1 cellular context compared by ENCODE assay signal in genomic region chr6:28266962-28267694, GRCh38.
TF ChIP-seq lines count a peak whose summit lies in the region.

ZSCAN26 (plus strand) TSS chr6:28267143; CDS start chr6:28271920, 4,777 bp downstream.

TF ChIP-seq in K562, 482 proteins besides CTCF, POLR2A, EP300 and RAD21 (continued from another document and continues in another):
- TF ChIP-seq POLR3A (IDR thresholded peaks at IDR 0.05; ENCODE audit: borderline replicate concordance, extremely low read depth, insufficient read depth, insufficient read length), result no peak
- TF ChIP-seq, protein P1, sequence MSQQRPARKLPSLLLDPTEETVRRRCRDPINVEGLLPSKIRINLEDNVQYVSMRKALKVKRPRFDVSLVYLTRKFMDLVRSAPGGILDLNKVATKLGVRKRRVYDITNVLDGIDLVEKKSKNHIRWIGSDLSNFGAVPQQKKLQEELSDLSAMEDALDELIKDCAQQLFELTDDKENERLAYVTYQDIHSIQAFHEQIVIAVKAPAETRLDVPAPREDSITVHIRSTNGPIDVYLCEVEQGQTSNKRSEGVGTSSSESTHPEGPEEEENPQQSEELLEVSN (IDR thresholded peaks at IDR 0.05; ENCODE audit: borderline replicate concordance in 1 of 2, extremely low read depth in 1 of 2, insufficient read depth in 1 of 2, insufficient read length in 1 of 2, low read depth in 1 of 2, low read length in 1 of 2, poor library complexity in 1 of 2, severe bottlenecking in 1 of 2), result peak in 1 of 2 experiments; percentile 65
- TF ChIP-seq RAD51 (IDR thresholded peaks at IDR 0.05; ENCODE audit: borderline replicate concordance, low read depth), result no peak
- peak; percentile 3 for TF ChIP-seq MEIS2 (IDR thresholded peaks at IDR 0.05; ENCODE audit: partially characterized antibody)
- TF ChIP-seq ZBTB43 (CRISPR knock-in tag; IDR thresholded peaks at IDR 0.05), result no peak
- TF ChIP-seq COPS2 (conservative IDR thresholded peaks at IDR 0.05), result no peak
- no peak for TF ChIP-seq TAF15 (IDR thresholded peaks at IDR 0.05; ENCODE audit: low read depth, low read length)
- TF ChIP-seq ZNF589 (CRISPR knock-in tag; IDR thresholded peaks at IDR 0.05; ENCODE audit: low read depth), result no peak; the same call in 1 of the 2 replicates
- TF ChIP-seq MEF2A (IDR thresholded peaks at IDR 0.05; ENCODE audit: control insufficient read depth, low read depth, low read length), result no peak
- TF ChIP-seq TCF3 (CRISPR knock-in tag; IDR thresholded peaks at IDR 0.05), result peak; percentile 18; the same call in 1 of the 2 replicates
- peak; percentile 88 for TF ChIP-seq ELF4 (CRISPR knock-in tag; IDR thresholded peaks at IDR 0.05)
- peak; percentile 28 for TF ChIP-seq PRDM10 (IDR thresholded peaks at IDR 0.05; ENCODE audit: partially characterized antibody)
- no peak for TF ChIP-seq FOS (IDR thresholded peaks at IDR 0.05; ENCODE audit: extremely low read depth, insufficient read length)
- TF ChIP-seq, protein P2, sequence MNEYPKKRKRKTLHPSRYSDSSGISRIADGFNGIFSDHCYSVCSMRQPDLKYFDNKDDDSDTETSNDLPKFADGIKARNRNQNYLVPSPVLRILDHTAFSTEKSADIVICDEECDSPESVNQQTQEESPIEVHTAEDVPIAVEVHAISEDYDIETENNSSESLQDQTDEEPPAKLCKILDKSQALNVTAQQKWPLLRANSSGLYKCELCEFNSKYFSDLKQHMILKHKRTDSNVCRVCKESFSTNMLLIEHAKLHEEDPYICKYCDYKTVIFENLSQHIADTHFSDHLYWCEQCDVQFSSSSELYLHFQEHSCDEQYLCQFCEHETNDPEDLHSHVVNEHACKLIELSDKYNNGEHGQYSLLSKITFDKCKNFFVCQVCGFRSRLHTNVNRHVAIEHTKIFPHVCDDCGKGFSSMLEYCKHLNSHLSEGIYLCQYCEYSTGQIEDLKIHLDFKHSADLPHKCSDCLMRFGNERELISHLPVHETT (CRISPR knock-in tag; conservative IDR thresholded peaks at IDR 0.05 in 1 of 2, IDR thresholded peaks at IDR 0.05 in 1 of 2), result peak in 1 of 2 experiments; percentile 65; a peak in 1 of 4 replicates
- TF ChIP-seq ZNF644 (tag; IDR thresholded peaks at IDR 0.05; ENCODE audit: low read depth), result no peak
- no peak for TF ChIP-seq ZFP36 (IDR thresholded peaks at IDR 0.05; ENCODE audit: low read depth, low read length, partially characterized antibody)
- TF ChIP-seq MIER1 (IDR thresholded peaks at IDR 0.05; ENCODE audit: low read depth), result no peak
- TF ChIP-seq GABPB1 (CRISPR knock-in tag; IDR thresholded peaks at IDR 0.05), result peak; percentile 67
- no peak for TF ChIP-seq GATAD2B (IDR thresholded peaks at IDR 0.05; ENCODE audit: borderline replicate concordance)
- TF ChIP-seq ZNF384 (IDR thresholded peaks at IDR 0.05; ENCODE audit: low read depth, low read length), result 0 out of 2 replicates have a peak, but pooled peaks have one; percentile 17
- peak; percentile 83 for TF ChIP-seq BRD9 (IDR thresholded peaks at IDR 0.05; ENCODE audit: low read depth, partially characterized antibody)
- TF ChIP-seq HNRNPLL (IDR thresholded peaks at IDR 0.05; ENCODE audit: low read depth, low read length, poor library complexity, severe bottlenecking), result peak; percentile 40
- TF ChIP-seq ZNF445 (CRISPR knock-in tag; IDR thresholded peaks at IDR 0.05; ENCODE audit: low read depth), result no peak
- TF ChIP-seq CEBPB (tag; IDR thresholded peaks at IDR 0.05), result no peak
- TF ChIP-seq PTRF (tag; IDR thresholded peaks at IDR 0.05), result no peak
- no peak for TF ChIP-seq PYGO2 (tag; IDR thresholded peaks at IDR 0.05)
- peak; percentile 100 for TF ChIP-seq PHF8 (IDR thresholded peaks at IDR 0.05; ENCODE audit: borderline replicate concordance, low read length)
- no peak; the same call in none of the 2 replicates for TF ChIP-seq ZEB2 (IDR thresholded peaks at IDR 0.05)
- no peak for TF ChIP-seq ZNF41 (CRISPR knock-in tag; conservative IDR thresholded peaks at IDR 0.05)
- no peak; the same call in 1 of the 2 replicates for TF ChIP-seq GABPB2 (CRISPR knock-in tag; conservative IDR thresholded peaks at IDR 0.05)
- TF ChIP-seq CBFA2T2 (conservative IDR thresholded peaks at IDR 0.05), result no peak
- TF ChIP-seq ZC3H11A (IDR thresholded peaks at IDR 0.05; ENCODE audit: low read depth, low read length), result no peak
- peak; percentile 93 for TF ChIP-seq KDM5B (IDR thresholded peaks at IDR 0.05; ENCODE audit: insufficient replicate concordance, low read depth, low read length)
- TF ChIP-seq GATAD2A (IDR thresholded peaks at IDR 0.05), result no peak; the same call in 1 of the 2 replicates
- TF ChIP-seq RBBP5 (IDR thresholded peaks at IDR 0.05; ENCODE audit: borderline replicate concordance, insufficient read depth, low read length, poor library complexity, severe bottlenecking), result peak; percentile 98
- TF ChIP-seq, protein P3, sequence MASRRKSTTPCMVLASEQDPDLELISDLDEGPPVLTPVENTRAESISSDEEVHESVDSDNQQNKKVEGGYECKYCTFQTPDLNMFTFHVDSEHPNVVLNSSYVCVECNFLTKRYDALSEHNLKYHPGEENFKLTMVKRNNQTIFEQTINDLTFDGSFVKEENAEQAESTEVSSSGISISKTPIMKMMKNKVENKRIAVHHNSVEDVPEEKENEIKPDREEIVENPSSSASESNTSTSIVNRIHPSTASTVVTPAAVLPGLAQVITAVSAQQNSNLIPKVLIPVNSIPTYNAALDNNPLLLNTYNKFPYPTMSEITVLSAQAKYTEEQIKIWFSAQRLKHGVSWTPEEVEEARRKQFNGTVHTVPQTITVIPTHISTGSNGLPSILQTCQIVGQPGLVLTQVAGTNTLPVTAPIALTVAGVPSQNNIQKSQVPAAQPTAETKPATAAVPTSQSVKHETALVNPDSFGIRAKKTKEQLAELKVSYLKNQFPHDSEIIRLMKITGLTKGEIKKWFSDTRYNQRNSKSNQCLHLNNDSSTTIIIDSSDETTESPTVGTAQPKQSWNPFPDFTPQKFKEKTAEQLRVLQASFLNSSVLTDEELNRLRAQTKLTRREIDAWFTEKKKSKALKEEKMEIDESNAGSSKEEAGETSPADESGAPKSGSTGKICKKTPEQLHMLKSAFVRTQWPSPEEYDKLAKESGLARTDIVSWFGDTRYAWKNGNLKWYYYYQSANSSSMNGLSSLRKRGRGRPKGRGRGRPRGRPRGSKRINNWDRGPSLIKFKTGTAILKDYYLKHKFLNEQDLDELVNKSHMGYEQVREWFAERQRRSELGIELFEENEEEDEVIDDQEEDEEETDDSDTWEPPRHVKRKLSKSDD (conservative IDR thresholded peaks at IDR 0.05; ENCODE audit: low read length), result 0 out of 2 replicates have a peak, but pooled peaks have one; percentile 39
- no peak for TF ChIP-seq ZNF143 (CRISPR knock-in tag; IDR thresholded peaks at IDR 0.05)
- TF ChIP-seq ZNF830 (CRISPR knock-in tag; IDR thresholded peaks at IDR 0.05), result no peak
- peak; percentile 76; the same call in 1 of the 2 replicates for TF ChIP-seq XRCC5 (IDR thresholded peaks at IDR 0.05; ENCODE audit: low read depth, low read length)
- no peak for TF ChIP-seq ZNF449 (CRISPR knock-in tag; IDR thresholded peaks at IDR 0.05)
- no peak for TF ChIP-seq ZNF354B (CRISPR knock-in tag; IDR thresholded peaks at IDR 0.05)
- peak; percentile 92 for TF ChIP-seq DIDO1 (tag; IDR thresholded peaks at IDR 0.05; ENCODE audit: low read depth)
- TF ChIP-seq RBM17 (IDR thresholded peaks at IDR 0.05; ENCODE audit: borderline replicate concordance, low read depth, low read length), result no peak
- TF ChIP-seq MTA2 (IDR thresholded peaks at IDR 0.05; ENCODE audit: low read depth), result peak; percentile 18
- TF ChIP-seq C11orf30 (IDR thresholded peaks at IDR 0.05; ENCODE audit: low read depth), result peak; percentile 66
- TF ChIP-seq KLF10 (CRISPR knock-in tag; IDR thresholded peaks at IDR 0.05), result no peak
- TF ChIP-seq NR2C1 (IDR thresholded peaks at IDR 0.05), result no peak; the same call in 1 of the 2 replicates
- TF ChIP-seq NR2C1 (tag; IDR thresholded peaks at IDR 0.05), result no peak
- TF ChIP-seq FOXM1 (IDR thresholded peaks at IDR 0.05; ENCODE audit: low read depth), result peak; percentile 39; the same call in 1 of the 2 replicates
- no peak for TF ChIP-seq FOXM1 (CRISPR knock-in tag; IDR thresholded peaks at IDR 0.05; ENCODE audit: low read depth)
- TF ChIP-seq NR2F6 (CRISPR knock-in tag; IDR thresholded peaks at IDR 0.05), result no peak
- TF ChIP-seq PREB (CRISPR knock-in tag; IDR thresholded peaks at IDR 0.05), result no peak
- TF ChIP-seq CC2D1A (IDR thresholded peaks at IDR 0.05), result no peak; the same call in 1 of the 2 replicates
- TF ChIP-seq YY1 (IDR thresholded peaks at IDR 0.05; ENCODE audit: borderline replicate concordance in 1 of 3, control insufficient read depth in 1 of 3, extremely low read depth in 1 of 3, insufficient read depth in 3 of 3, insufficient read length in 1 of 3, insufficient replicate concordance in 2 of 3, low read depth in 1 of 3, low read length in 2 of 3), result peak in 2 of 3 experiments; percentile 84 to 90
- TF ChIP-seq ARID2 (IDR thresholded peaks at IDR 0.05), result 0 out of 2 replicates have a peak, but pooled peaks have one; percentile 27
- 0 out of 2 replicates have a peak, but pooled peaks have one; percentile 14 for TF ChIP-seq BCL6 (CRISPR knock-in tag; IDR thresholded peaks at IDR 0.05)
- peak; percentile 80 for TF ChIP-seq SOX6 (IDR thresholded peaks at IDR 0.05)
- no peak for TF ChIP-seq KLF6 (CRISPR knock-in tag; IDR thresholded peaks at IDR 0.05; ENCODE audit: borderline replicate concordance)
- TF ChIP-seq EWSR1 (IDR thresholded peaks at IDR 0.05; ENCODE audit: borderline replicate concordance, low read depth, partially characterized antibody), result no peak
- no peak for TF ChIP-seq ZNF282 (CRISPR knock-in tag; IDR thresholded peaks at IDR 0.05)
- TF ChIP-seq SRSF7 (optimal IDR thresholded peaks at IDR 0.05; ENCODE audit: low read depth, low read length), result no peak
- TF ChIP-seq LCOR (CRISPR knock-in tag; IDR thresholded peaks at IDR 0.05), result no peak
- 0 out of 2 replicates have a peak, but pooled peaks have one; percentile 56 for TF ChIP-seq LARP7 (IDR thresholded peaks at IDR 0.05)
- TF ChIP-seq BACH1 (tag; IDR thresholded peaks at IDR 0.05), result no peak
- TF ChIP-seq KDM2B (CRISPR knock-in tag; IDR thresholded peaks at IDR 0.05), result no peak
- peak; percentile 74; the same call in 1 of the 2 replicates for TF ChIP-seq ZNF133 (CRISPR knock-in tag; IDR thresholded peaks at IDR 0.05)
